In genomic region chr10:119638982-119639381, GRCh38 we compare ENCODE assay signal across 33 cellular contexts.
"Had no signal": no experiment of that assay in that cellular context is flagged by ENCODE, and none has a peak within 500 bp of the region (broad histone marks: within the 10 kb centered on the region; RNA-seq: fewer than 3 reads in every experiment).

No MANE protein-coding gene starts in this region.

- H3K9me3 ChIP-seq: MG63 had no signal

- H3K4me3 ChIP-seq: MG63 had no signal

- DNase-seq: Karpas-422, MG63, MM.1S, MV-4-11, NCI-H1048, NCI-H1092, NCI-H1092 treated with DMSO at 0.1 percent for 48 hours, NCI-H1105, NCI-H1105 treated with DMSO at 0.1 percent for 48 hours, NCI-H1417, NCI-H1417 treated with DMSO at 0.1 percent for 48 hours, NCI-H1436, NCI-H1436 treated with DMSO at 0.1 percent for 48 hours, NCI-H146, NCI-H1694, NCI-H1694 treated with DMSO at 0.1 percent for 48 hours, NCI-H187, NCI-H187 treated with DMSO at 0.1 percent for 48 hours, NCI-H1930, NCI-H2029, NCI-H2029 treated with DMSO at 0.1 percent for 48 hours, NCI-H2081, NCI-H2081 treated with DMSO at 0.1 percent for 48 hours, NCI-H2107, NCI-H2171, NCI-H2171 treated with DMSO at 0.1 percent for 48 hours, NCI-H2227 treated with DMSO at 0.1 percent for 48 hours, NCI-H226, NCI-H345, NCI-H446, NCI-H446 treated with DMSO at 0.1 percent for 48 hours, NCI-H510A, NCI-H510A treated with DMSO at 0.1 percent for 48 hours had no signal

- H3K36me3 ChIP-seq: MG63 had no signal

- H3K27me3 ChIP-seq: MG63 had no signal
